1 cellular context compared by ENCODE assay signal in genomic region chr3:100260685-100261480, GRCh38.
TF ChIP-seq lines count a peak whose summit lies in the region.

Gene TBC1D23 (plus strand): TSS chr3:100260992. CDS start chr3:100261019, 27 bp downstream.

TF ChIP-seq in K562, 482 proteins besides CTCF, POLR2A, EP300 and RAD21 (continued from another document and continues in another):
- TF ChIP-seq MNT (conservative IDR thresholded peaks at IDR 0.05) (peak in 1 of 2 experiments; percentile 61; a peak in 3 of 4 replicates), UBTF (IDR thresholded peaks at IDR 0.05; ENCODE audit: borderline replicate concordance in 1 of 2, low read depth in 2 of 2, low read length in 2 of 2) (peak; percentile 29 to 73; a peak in 2 of 4 replicates), EGR1 (conservative IDR thresholded peaks at IDR 0.05) (peak; percentile 43), HBP1 (CRISPR knock-in tag; IDR thresholded peaks at IDR 0.05) (0 out of 2 replicates have a peak, but pooled peaks have one; percentile 46), PBX2 (CRISPR knock-in tag; IDR thresholded peaks at IDR 0.05; ENCODE audit: low read depth) (no peak), PBX2 (tag; conservative IDR thresholded peaks at IDR 0.05; ENCODE audit: low read depth) (no peak), ZNF551 (CRISPR knock-in tag; IDR thresholded peaks at IDR 0.05) (no peak), ZNF589 (CRISPR knock-in tag; IDR thresholded peaks at IDR 0.05; ENCODE audit: low read depth) (0 out of 2 replicates have a peak, but pooled peaks have one; percentile 44), MLLT1 (IDR thresholded peaks at IDR 0.05) (peak; percentile 14 to 24; a peak in 1 of 4 replicates), C11orf30 (IDR thresholded peaks at IDR 0.05; ENCODE audit: low read depth) (peak; percentile 89), JUN (IDR thresholded peaks at IDR 0.05; ENCODE audit: borderline replicate concordance, low read depth, low read length) (peak; percentile 32; the same call in 1 of the 2 replicates), JUN (CRISPR knock-in tag; IDR thresholded peaks at IDR 0.05; ENCODE audit: borderline replicate concordance) (no peak), IRF9 (tag; IDR thresholded peaks at IDR 0.05) (no peak), ASH1L (IDR thresholded peaks at IDR 0.05; ENCODE audit: borderline replicate concordance, low read depth, partially characterized antibody) (no peak), SIN3A (IDR thresholded peaks at IDR 0.05; ENCODE audit: borderline replicate concordance in 2 of 2, control insufficient read depth in 1 of 2, low read depth in 2 of 2, low read length in 2 of 2) (peak in 1 of 2 experiments; percentile 46; a peak in 1 of 4 replicates), CBFB (CRISPR knock-in tag; IDR thresholded peaks at IDR 0.05) (0 out of 2 replicates have a peak, but pooled peaks have one; percentile 35), THAP12 (CRISPR knock-in tag; IDR thresholded peaks at IDR 0.05) (peak; percentile 18; the same call in 1 of the 2 replicates), ZBTB40 (IDR thresholded peaks at IDR 0.05) (peak; percentile 56; the same call in 1 of the 2 replicates), ZBTB40 (CRISPR knock-in tag; IDR thresholded peaks at IDR 0.05) (no peak), ZNF277 (CRISPR knock-in tag; IDR thresholded peaks at IDR 0.05; ENCODE audit: borderline replicate concordance) (no peak), NFE2 (IDR thresholded peaks at IDR 0.05; ENCODE audit: low read depth) (peak; percentile 45; the same call in 1 of the 2 replicates), NR0B1 (IDR thresholded peaks at IDR 0.05; ENCODE audit: partially characterized antibody) (no peak), MAFG (tag; conservative IDR thresholded peaks at IDR 0.05) (no peak; the same call in 1 of the 2 replicates), NRF1 (conservative IDR thresholded peaks at IDR 0.05 in 1 of 2, IDR thresholded peaks at IDR 0.05 in 1 of 2) (peak; percentile 67 to 72)
